33 cellular contexts compared by ENCODE assay signal in the genomic region with DNA sequence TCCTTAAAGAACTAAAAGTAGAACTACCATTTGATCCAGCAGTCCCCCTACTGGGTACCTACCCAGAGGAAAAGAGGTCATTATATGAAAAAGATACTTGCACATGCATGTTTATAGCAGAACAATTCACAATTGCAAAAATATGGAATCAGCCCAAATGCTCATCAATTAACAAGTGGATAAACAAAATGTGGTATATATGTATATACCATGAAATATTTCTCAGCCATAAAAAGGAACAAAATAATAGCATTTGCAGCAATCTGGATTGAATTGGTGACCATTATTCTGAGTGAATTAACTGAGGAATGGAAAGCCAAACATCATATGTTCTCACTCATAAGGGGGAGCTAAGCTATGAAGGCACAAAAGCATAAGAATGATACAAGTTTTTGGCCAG.
DNase-seq lines count a peak whose midpoint lies in the region; ATAC-seq and TF ChIP-seq lines count a peak whose summit lies in the region.
"Had no signal": no experiment of that assay in that cellular context is flagged by ENCODE, and none has a peak within 500 bp of the region (broad histone marks: within the 10 kb centered on the region; RNA-seq: fewer than 3 reads in every experiment).

No MANE protein-coding gene starts in this region.

- ATAC-seq in memory B cell (ENCODE audit: low read depth) (no peak), GM21576 (IDR thresholded peaks at IDR 0.05; ENCODE audit: unreplicated experiment) (no peak)
- ATAC-seq in stimulated activated memory B cell treated with anti-CD40 and anti-IgM and Interleukin-4, amounts not matched to agents 10 μg/mL and 1 μg/mL and 100 μg/mL, for 72 hours = no peak
- ATAC-seq: A549; CD8-positive, alpha-beta T cell had no signal

- DNase-seq in memory B cell (ENCODE audit: low spot score in 2 of 2) (no peak), T-helper 1 cell (no peak), NCI-H1694 treated with DMSO at 0.1 percent for 48 hours (lab: John Stamatoyannopoulos, UW) (no peak)
- DNase-seq: 8988T; ACHN; AML-193; BE2C; C1 segment of cervical spinal cord; Caco-2; Calu3; CD4-positive, alpha-beta memory T cell; CD4-positive, alpha-beta T cell; CD4-positive, CD25-positive, alpha-beta regulatory T cell; CD8-positive, alpha-beta memory T cell; CD8-positive, alpha-beta T cell; COR-L47; DMS 273 treated with DMSO at 0.1 percent for 48 hours; DMS153; DMS53; DMS79; DMS79 treated with DMSO at 0.1 percent for 48 hours; DND-41; EL had no signal

- POLR2A ChIA-PET in HEK293 (lab: Yijun Ruan, JAX) = no interaction called here

- H3K4me3 Mint-ChIP-seq in memory B cell = no peak overlapping the region
- H3K4me3 Mint-ChIP-seq in stimulated activated memory B cell treated with anti-CD40 and anti-IgM and Interleukin-4, amounts not matched to agents 10 μg/mL and 1 μg/mL and 100 μg/mL, for 72 hours = no peak overlapping the region
- H3K4me3 Mint-ChIP-seq: B cell; CD14-positive monocyte; CD4-positive, alpha-beta memory T cell; CD4-positive, alpha-beta T cell; CD4-positive, CD25-positive, alpha-beta regulatory T cell; CD8-positive, alpha-beta memory T cell; CD8-positive, alpha-beta T cell had no signal

- H3K9me3 Mint-ChIP-seq in memory B cell = no peaks in the 10 kb centered on the region
- H3K9me3 Mint-ChIP-seq in stimulated activated memory B cell treated with anti-CD40 and anti-IgM and Interleukin-4, amounts not matched to agents 10 μg/mL and 1 μg/mL and 100 μg/mL, for 72 hours = peaks cover 3% of the 10 kb centered on the region
- H3K9me3 Mint-ChIP-seq: CD4-positive, alpha-beta T cell; CD8-positive, alpha-beta memory T cell; CD8-positive, alpha-beta T cell had no signal

- no peak overlapping the region for H3K27ac ChIP-seq in HEK293 (ENCODE audit: extremely low read depth, low read depth, low read length)
- H3K27ac ChIP-seq: 22Rv1; A549; BLaER1; BLaER1 treated with 17β-estradiol and CSF1 and Interleukin-3, amounts not matched to agents 10 nM and 100 nM; C4-2B had no signal

- peaks cover 15% of the 10 kb centered on the region for H3K4me1 Mint-ChIP-seq in memory B cell
- H3K4me1 Mint-ChIP-seq in stimulated activated memory B cell treated with anti-CD40 and anti-IgM and Interleukin-4, amounts not matched to agents 10 μg/mL and 1 μg/mL and 100 μg/mL, for 72 hours = peaks cover 46% of the 10 kb centered on the region

- H3K36me3 ChIP-seq in HEK293 (ENCODE audit: control insufficient read depth in 2 of 2, insufficient read depth in 1 of 2, low read length in 2 of 2) = no peaks in the 10 kb centered on the region
- H3K36me3 ChIP-seq: BE2C; BLaER1; BLaER1 treated with 17β-estradiol and CSF1 and Interleukin-3, amounts not matched to agents 10 nM and 100 nM had no signal

- H3K27ac Mint-ChIP-seq in memory B cell = peak overlapping the region; percentile 9
- H3K27ac Mint-ChIP-seq in stimulated activated memory B cell treated with anti-CD40 and anti-IgM and Interleukin-4, amounts not matched to agents 10 μg/mL and 1 μg/mL and 100 μg/mL, for 72 hours = peak overlapping the region; percentile 89
- H3K27ac Mint-ChIP-seq: B cell; CD4-positive, alpha-beta memory T cell; CD4-positive, alpha-beta T cell; CD4-positive, CD25-positive, alpha-beta regulatory T cell; CD8-positive, alpha-beta memory T cell; CD8-positive, alpha-beta T cell had no signal

- TF ChIP-seq CTCF in HEK293 (tag by site-specific recombination; IDR thresholded peaks at IDR 0.05) = no peak

- peaks cover 4% of the 10 kb centered on the region; the same call in 1 of the 2 replicates for H3K4me1 ChIP-seq in HEK293 (ENCODE audit: control insufficient read depth, insufficient read depth, low read length)
- H3K4me1 ChIP-seq: A549, BE2C, Caco-2 had no signal

- no peaks in the 10 kb centered on the region for H3K9me3 ChIP-seq in HEK293 (ENCODE audit: control insufficient read depth, insufficient read depth, low read depth, low read length)
- H3K9me3 ChIP-seq: A549, BE2C had no signal

- peaks cover 3% of the 10 kb centered on the region for H3K36me3 Mint-ChIP-seq in memory B cell
- H3K36me3 Mint-ChIP-seq in stimulated activated memory B cell treated with anti-CD40 and anti-IgM and Interleukin-4, amounts not matched to agents 10 μg/mL and 1 μg/mL and 100 μg/mL, for 72 hours = peaks cover 4% of the 10 kb centered on the region
- H3K36me3 Mint-ChIP-seq: CD14-positive monocyte; CD4-positive, alpha-beta memory T cell; CD4-positive, CD25-positive, alpha-beta regulatory T cell; CD8-positive, alpha-beta T cell had no signal

- CTCF ChIA-PET in HEK293 (lab: Yijun Ruan, JAX) = no interaction called here

- H3K27me3 Mint-ChIP-seq in memory B cell = no peaks in the 10 kb centered on the region
- no peaks in the 10 kb centered on the region for H3K27me3 Mint-ChIP-seq in stimulated activated memory B cell treated with anti-CD40 and anti-IgM and Interleukin-4, amounts not matched to agents 10 μg/mL and 1 μg/mL and 100 μg/mL, for 72 hours
- H3K27me3 Mint-ChIP-seq: B cell; CD4-positive, alpha-beta memory T cell; CD4-positive, alpha-beta T cell; CD8-positive, alpha-beta memory T cell had no signal

- H3K4me3 ChIP-seq in HEK293 (ENCODE audit: low read depth, low read length) = no peak overlapping the region
- H3K4me3 ChIP-seq: A549; BLaER1; BLaER1 treated with 17β-estradiol and CSF1 and Interleukin-3, amounts not matched to agents 10 nM and 100 nM had no signal

TF ChIP-seq in HEK293, 187 proteins besides CTCF, POLR2A, EP300 and RAD21:
- peak; percentile 93 for TF ChIP-seq ZNF211 (tag by site-specific recombination; IDR thresholded peaks at IDR 0.05; ENCODE audit: low read depth)
- TF ChIP-seq, protein P1, sequence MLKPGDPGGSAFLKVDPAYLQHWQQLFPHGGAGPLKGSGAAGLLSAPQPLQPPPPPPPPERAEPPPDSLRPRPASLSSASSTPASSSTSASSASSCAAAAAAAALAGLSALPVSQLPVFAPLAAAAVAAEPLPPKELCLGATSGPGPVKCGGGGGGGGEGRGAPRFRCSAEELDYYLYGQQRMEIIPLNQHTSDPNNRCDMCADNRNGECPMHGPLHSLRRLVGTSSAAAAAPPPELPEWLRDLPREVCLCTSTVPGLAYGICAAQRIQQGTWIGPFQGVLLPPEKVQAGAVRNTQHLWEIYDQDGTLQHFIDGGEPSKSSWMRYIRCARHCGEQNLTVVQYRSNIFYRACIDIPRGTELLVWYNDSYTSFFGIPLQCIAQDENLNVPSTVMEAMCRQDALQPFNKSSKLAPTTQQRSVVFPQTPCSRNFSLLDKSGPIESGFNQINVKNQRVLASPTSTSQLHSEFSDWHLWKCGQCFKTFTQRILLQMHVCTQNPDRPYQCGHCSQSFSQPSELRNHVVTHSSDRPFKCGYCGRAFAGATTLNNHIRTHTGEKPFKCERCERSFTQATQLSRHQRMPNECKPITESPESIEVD (tag by site-specific recombination; IDR thresholded peaks at IDR 0.05) = no peak
